In genomic region chr7:31443457-31443856, GRCh38 we compare ENCODE assay signal across 7 cellular contexts.
DNase-seq lines count a peak whose midpoint lies in the region; ATAC-seq and TF ChIP-seq lines count a peak whose summit lies in the region.

No MANE protein-coding gene starts in this region.

- ATAC-seq in GM21825 (IDR thresholded peaks at IDR 0.05; ENCODE audit: unreplicated experiment), result no peak

- TF ChIP-seq POLR2A in Peyer's patch (IDR thresholded peaks at IDR 0.05), result no peak

- no peaks in the 10 kb centered on the region for H3K36me3 Mint-ChIP-seq in nephron progenitor cell (ENCODE audit: low read depth)

- H3K79me2 ChIP-seq in Loucy (ENCODE audit: insufficient read depth, low read length), result no peaks in the 10 kb centered on the region

- H3K4me3 ChIP-seq in GM12865 (ENCODE audit: low read depth, low read length) (no peak overlapping the region), Loucy (ENCODE audit: low read length, poor library complexity, severe bottlenecking) (no peak overlapping the region), Peyer's patch (no peak overlapping the region), epithelial cell of esophagus (ENCODE audit: low read length) (no peak overlapping the region)

- H3K27ac Mint-ChIP-seq in nephron progenitor cell, result no peak overlapping the region

- TF ChIP-seq CTCF in GM12865 (IDR thresholded peaks at IDR 0.05; ENCODE audit: insufficient read depth, low read depth, low read length, missing control alignments) (peak; percentile 67), Loucy (conservative IDR thresholded peaks at IDR 0.05; ENCODE audit: low read length) (peak; percentile 95), Peyer's patch (IDR thresholded peaks at IDR 0.05) (peak in 5 of 6 experiments; percentile 39 to 85 (median 79)), epithelial cell of esophagus (IDR thresholded peaks at IDR 0.05; ENCODE audit: insufficient read depth, low read depth, low read length, missing control alignments) (peak; percentile 77), nephron progenitor cell (IDR thresholded peaks at IDR 0.05) (peak; percentile 79)

- H3K27me3 Mint-ChIP-seq in nephron progenitor cell (ENCODE audit: low read depth, poor library complexity), result peaks cover 3% of the 10 kb centered on the region

- H3K4me3 Mint-ChIP-seq in nephron progenitor cell, result no peak overlapping the region

- H4K20me1 ChIP-seq in Loucy (ENCODE audit: insufficient read depth, low read length, poor library complexity, severe bottlenecking), result no peaks in the 10 kb centered on the region

- no peaks in the 10 kb centered on the region for H3F3A ChIP-seq in Loucy (ENCODE audit: low read depth)

- peak; percentile 49 for DNase-seq in GM12865 (ENCODE audit: low read depth)
- peak; percentile 51 for DNase-seq in HCEC 1CT
- peak in 1 of 3 donors; percentile 59 for DNase-seq in Peyer's patch
- DNase-seq in epithelial cell of esophagus (ENCODE audit: low read depth), result peak; percentile 69
- peak; percentile 21 for DNase-seq in nephron progenitor cell

- H3K4me1 Mint-ChIP-seq in nephron progenitor cell, result no peaks in the 10 kb centered on the region

- no peaks in the 10 kb centered on the region for H3K27me3 ChIP-seq in Loucy (ENCODE audit: insufficient read depth, low read length, poor library complexity, severe bottlenecking)
- H3K27me3 ChIP-seq in Peyer's patch, result no peaks in the 10 kb centered on the region

- H2AFZ ChIP-seq in Loucy (ENCODE audit: low read length), result no peak overlapping the region

- H3K9ac ChIP-seq in Loucy (ENCODE audit: low read depth, low read length, poor library complexity, severe bottlenecking), result no peak overlapping the region

- H3K9me2 ChIP-seq in Loucy (replicated peaks; ENCODE audit: low read depth, low read length), result no peaks in the 10 kb centered on the region

- no peaks in the 10 kb centered on the region for H3K9me3 Mint-ChIP-seq in nephron progenitor cell

- no peaks in the 10 kb centered on the region for H3K4me1 ChIP-seq in Loucy (ENCODE audit: insufficient read depth, low read length, poor library complexity, severe bottlenecking)
- no peaks in the 10 kb centered on the region for H3K4me1 ChIP-seq in Peyer's patch

- no peak overlapping the region for H3K27ac ChIP-seq in Peyer's patch

- H3K9me3 ChIP-seq in Loucy (ENCODE audit: insufficient read depth, low read depth, low read length), result no peaks in the 10 kb centered on the region
- H3K9me3 ChIP-seq in Peyer's patch, result no peaks in the 10 kb centered on the region

- H3K4me2 ChIP-seq in Loucy (ENCODE audit: low read depth, low read length, poor library complexity, severe bottlenecking), result no peak overlapping the region

- H3K36me3 ChIP-seq in Loucy (ENCODE audit: insufficient read depth, low read length), result no peaks in the 10 kb centered on the region
- H3K36me3 ChIP-seq in Peyer's patch, result no peaks in the 10 kb centered on the region
